18 cellular contexts compared by ENCODE assay signal in genomic region chr2:55422876-55423275, GRCh38.
"Had no signal": no experiment of that assay in that cellular context is flagged by ENCODE, and none has a peak within 500 bp of the region (broad histone marks: within the 10 kb centered on the region; RNA-seq: fewer than 3 reads in every experiment).

No MANE protein-coding gene starts in this region.

- ATAC-seq: body of pancreas; esophagus mucosa; left ventricle myocardium superior; natural killer cell treated with Interleukin-12 subunit alpha and Interleukin-12 subunit beta and Interleukin-15 and Interleukin-18, amount 100 ng/mL, for 72 hours; pancreas; right cardiac atrium had no signal

- DNase-seq: activated CD4-positive, CD25-positive, alpha-beta regulatory T cell treated with anti-CD3 and anti-CD28 coated beads, Interleukin-2, amount 50 U/mL, for 72 hours; activated gamma-delta T cell treated with Interleukin-2 at 50 U/mL for 16 hours; activated T-cell treated with anti-CD3 and anti-CD28 coated beads, Interleukin-2, amount 50 U/mL, for 1 hour; body of pancreas; caudate nucleus; effector memory CD4-positive, alpha-beta T cell; head of caudate nucleus; hypothalamus; left ventricle myocardium superior; pancreas; right cardiac atrium; stimulated activated CD4-positive, alpha-beta T cell treated with anti-CD3 and anti-CD28 coated beads, Interleukin-12 subunit alpha, Interleukin-12 subunit beta, amount 100 ng/mL, for 4 hours; stimulated activated CD4-positive, alpha-beta T cell treated with anti-CD3 and anti-CD28 coated beads, Interleukin-4, amount 100 ng/mL, for 4 hours; substantia nigra; tibial artery; WERI-Rb-1 had no signal
